In genomic region chr2:241851325-241852115, GRCh38 we compare ENCODE assay signal across 28 cellular contexts. TPM values are rescaled to one million over a fixed set of nuclear protein-coding genes. Genes with fewer than 3 reads are reported as not detected.
DNase-seq lines count a peak whose midpoint lies in the region; TF ChIP-seq lines count a peak whose summit lies in the region.
"Had no signal": no experiment of that assay in that cellular context is flagged by ENCODE, and none has a peak within 500 bp of the region (broad histone marks: within the 10 kb centered on the region; RNA-seq: fewer than 3 reads in every experiment).

No MANE protein-coding gene starts in this region.

- H3K27me3 ChIP-seq in endodermal cell (ENCODE audit: control insufficient read depth, insufficient read depth, low read length, poor library complexity, severe bottlenecking) (no peaks in the 10 kb centered on the region), sigmoid colon (no peaks in the 10 kb centered on the region), ovary (no peaks in the 10 kb centered on the region)
- H3K27me3 ChIP-seq: suprapubic skin had no signal

- DNase-seq in activated CD8-positive, alpha-beta memory T cell treated with anti-CD3 and anti-CD28 coated beads for 24 hours = peak; percentile 52
- DNase-seq in activated CD8-positive, alpha-beta memory T cell treated with anti-CD3 and anti-CD28 coated beads, Interleukin-2, amount 50 U/mL, for 4 hours = no peak
- DNase-seq in GM12865 (ENCODE audit: low read depth) (peak; percentile 0), endodermal cell (peak; percentile 32), sigmoid colon (peak; percentile 56), kidney tubule cell (ENCODE audit: low spot score) (no peak), NCI-H146 (lab: John Stamatoyannopoulos, UW) (no peak), ovary (no peak)
- DNase-seq: activated CD4-positive, alpha-beta T cell treated with anti-CD3 and anti-CD28 coated beads for 48 hours; activated naive CD4-positive, alpha-beta T cell treated with anti-CD3 and anti-CD28 coated beads, Interleukin-2, amount 50 U/mL, for 16 hours; amygdala; CD8-positive, alpha-beta memory T cell; mammary epithelial cell; NCI-H1417; NCI-H2081; NCI-H2227 treated with DMSO at 0.1 percent for 48 hours; NCI-H526 treated with DMSO at 0.1 percent for 48 hours; SHP77 treated with DMSO at 0.1 percent for 48 hours; small intestine; stimulated activated CD4-positive, alpha-beta T cell treated with anti-CD3 and anti-CD28 coated beads, Interleukin-2, amount 100 ng/mL, for 48 hours; SW 1271; T-helper 9 cell; WERI-Rb-1 had no signal

- no peaks in the 10 kb centered on the region for H3K9me3 Mint-ChIP-seq in endodermal cell
- H3K9me3 Mint-ChIP-seq: activated T-cell treated with anti-CD3 and anti-CD28 coated beads, Interleukin-2, amount 50 U/mL, for 72 hours had no signal

- no peak overlapping the region for H3K4me3 Mint-ChIP-seq in endodermal cell
- H3K4me3 Mint-ChIP-seq: activated T-cell treated with anti-CD3 and anti-CD28 coated beads, Interleukin-2, amount 50 U/mL, for 72 hours had no signal

- H3K27ac ChIP-seq in endodermal cell (ENCODE audit: low read depth, low read length) (no peak overlapping the region), sigmoid colon (no peak overlapping the region), ovary (no peak overlapping the region)
- H3K27ac ChIP-seq: epithelial cell of prostate, suprapubic skin, WERI-Rb-1 had no signal

- WGBS in endodermal cell (ENCODE audit: insufficient coverage in 1 of 2, insufficient read length in 1 of 2), 2 experiments = 91 to 93% methylated on average over 17 to 26 of the region's 26 CpGs
- 91% methylated on average over 26 of the region's 26 CpGs for WGBS in sigmoid colon, 2 donors
- 89 to 92% (median 90%) methylated on average over 24 to 26 of the region's 26 CpGs for WGBS in ovary, 3 donors

- TF ChIP-seq POLR2A in sigmoid colon (IDR thresholded peaks at IDR 0.05) (no peak), ovary (IDR thresholded peaks at IDR 0.05) (no peak)

- H3K36me3 ChIP-seq in endodermal cell (ENCODE audit: control insufficient read depth, insufficient read depth, low read length) (no peaks in the 10 kb centered on the region), sigmoid colon (no peaks in the 10 kb centered on the region), ovary (no peaks in the 10 kb centered on the region)
- H3K36me3 ChIP-seq: HAP-1, suprapubic skin, WERI-Rb-1 had no signal

- H3K4me1 ChIP-seq in endodermal cell (ENCODE audit: control insufficient read depth, insufficient read depth, low read length) (no peaks in the 10 kb centered on the region), sigmoid colon (no peaks in the 10 kb centered on the region), ovary (ENCODE audit: insufficient read depth) (no peaks in the 10 kb centered on the region)
- H3K4me1 ChIP-seq: HAP-1 had no signal

- no peaks in the 10 kb centered on the region for H3K36me3 Mint-ChIP-seq in endodermal cell (ENCODE audit: low read depth)

- intact Hi-C loops in sigmoid colon (cut with DNase I) (no loop called here), ovary (cut with DNase I) (no loop called here)

- no peaks in the 10 kb centered on the region for H3K4me1 Mint-ChIP-seq in endodermal cell

- H3K27ac Mint-ChIP-seq in endodermal cell = no peak overlapping the region
- H3K27ac Mint-ChIP-seq: activated T-cell treated with anti-CD3 and anti-CD28 coated beads, Interleukin-2, amount 50 U/mL, for 72 hours had no signal

- H3K9me3 ChIP-seq in endodermal cell (ENCODE audit: control insufficient read depth, low read length) (no peaks in the 10 kb centered on the region), sigmoid colon (no peaks in the 10 kb centered on the region), ovary (no peaks in the 10 kb centered on the region)
- H3K9me3 ChIP-seq: HAP-1, suprapubic skin had no signal

- TF ChIP-seq CTCF in GM12865 (IDR thresholded peaks at IDR 0.05; ENCODE audit: insufficient read depth, low read depth, low read length, missing control alignments) = no peak
- TF ChIP-seq CTCF in endodermal cell (conservative IDR thresholded peaks at IDR 0.05) = no peak
- TF ChIP-seq CTCF in sigmoid colon (IDR thresholded peaks at IDR 0.05) = no peak
- no peak for TF ChIP-seq CTCF in ovary (IDR thresholded peaks at IDR 0.05)

- H3K9ac ChIP-seq in endodermal cell (ENCODE audit: extremely low read depth, low read length, poor library complexity, severe bottlenecking) = no peak overlapping the region

- TF ChIP-seq EP300 in sigmoid colon (IDR thresholded peaks at IDR 0.05) = no peak
- no peak for TF ChIP-seq EP300 in ovary (IDR thresholded peaks at IDR 0.05)

- no peak overlapping the region for H3K4me3 ChIP-seq in GM12865 (ENCODE audit: low read depth, low read length)
- no peak overlapping the region for H3K4me3 ChIP-seq in endodermal cell (ENCODE audit: low read length)
- H3K4me3 ChIP-seq in sigmoid colon = no peak overlapping the region
- H3K4me3 ChIP-seq in ovary = no peak overlapping the region
- H3K4me3 ChIP-seq: HAP-1, suprapubic skin had no signal

- peaks cover 6% of the 10 kb centered on the region for H3K27me3 Mint-ChIP-seq in endodermal cell (ENCODE audit: insufficient read depth)
- H3K27me3 Mint-ChIP-seq: CD8-positive, alpha-beta memory T cell had no signal

RNA-seq across cellular contexts. Expression of gene PDCD1, which starts 7.2 kb away (rescaled TPM):
- total RNA-seq in endodermal cell = under 1 TPM in 1 of 2 donors, not detected in 1; 0.20 TPM
- polyA plus RNA-seq in endodermal cell (2013, experiment 1 of 2) = not detected
- polyA plus RNA-seq in endodermal cell (2013, experiment 2 of 2) = not detected
- total RNA-seq in sigmoid colon = under 1 TPM in 3 of 4 donors, not detected in 1; 0.14 to 0.99 (median 0.36) TPM
- polyA plus RNA-seq in sigmoid colon = 1 to 10 TPM in 1 of 3 donors, not detected in 2; 3.2 TPM
- under 1 TPM in 6 of 7 donors, not detected in 1; 0.13 to 0.57 (median 0.29) TPM for total RNA-seq in ovary
- polyA plus RNA-seq in ovary = under 1 TPM in 1 of 2 donors, not detected in 1; 0.17 TPM
- total RNA-seq: HT-29, mammary epithelial cell, suprapubic skin had no signal
- polyA plus RNA-seq: mammary epithelial cell had no signal

RNA-seq across cellular contexts. Expression of gene RTP5, which starts 18.0 kb away (rescaled TPM):
- not detected for total RNA-seq in endodermal cell
- polyA plus RNA-seq in endodermal cell (2013, experiment 1 of 2) = not detected
- not detected for polyA plus RNA-seq in endodermal cell (2013, experiment 2 of 2)
- total RNA-seq in sigmoid colon = under 1 TPM in 1 of 4 donors, not detected in 3; 0.16 TPM
- under 1 TPM in 1 of 3 donors, not detected in 2; 0.19 TPM for polyA plus RNA-seq in sigmoid colon
- total RNA-seq in ovary = under 1 TPM in 1 of 7 donors, not detected in 6; 0.10 TPM
- polyA plus RNA-seq in ovary = not detected
- total RNA-seq: HT-29, mammary epithelial cell, suprapubic skin had no signal
- polyA plus RNA-seq: mammary epithelial cell had no signal

RNA-seq across cellular contexts. Expression of gene NEU4, which starts 42.5 kb away (rescaled TPM):
- total RNA-seq in endodermal cell (1 to 10 TPM; 1.2 TPM), sigmoid colon (1 to 10 TPM in 1 of 4 donors, under 1 TPM in 2, not detected in 1; 0.36 to 3.6 (median 0.49) TPM), ovary (1 to 10 TPM in 3 of 7 donors, under 1 TPM in 3, not detected in 1; 0.68 to 7.2 (median 0.96) TPM)
- 0.36 TPM for polyA plus RNA-seq in endodermal cell (2013, experiment 1 of 2)
- polyA plus RNA-seq in endodermal cell (2013, experiment 2 of 2) = 0.70 TPM
- polyA plus RNA-seq in sigmoid colon (10 to 100 TPM; 16.3 to 66.1 (median 39.1) TPM), ovary (under 1 TPM in 1 of 2 donors, not detected in 1; 0.23 TPM)
- total RNA-seq: CD8-positive, alpha-beta memory T cell; mammary epithelial cell had no signal
- polyA plus RNA-seq: CD8-positive, alpha-beta memory T cell; mammary epithelial cell had no signal

Comparison
In these comparisons a context has a peak if more than half of its experiments do, and no peak if none do; other contexts are left out.
1. DNase-seq: peak in activated CD8-positive, alpha-beta memory T cell treated with anti-CD3 and anti-CD28 coated beads for 24 hours (single experiment), GM12865 (single experiment), endodermal cell (single experiment) and sigmoid colon (single experiment); none in activated CD8-positive, alpha-beta memory T cell treated with anti-CD3 and anti-CD28 coated beads, Interleukin-2, amount 50 U/mL, for 4 hours (single experiment), kidney tubule cell (single experiment), NCI-H146 (single experiment) and ovary (0 of 5).